In the genomic region with DNA sequence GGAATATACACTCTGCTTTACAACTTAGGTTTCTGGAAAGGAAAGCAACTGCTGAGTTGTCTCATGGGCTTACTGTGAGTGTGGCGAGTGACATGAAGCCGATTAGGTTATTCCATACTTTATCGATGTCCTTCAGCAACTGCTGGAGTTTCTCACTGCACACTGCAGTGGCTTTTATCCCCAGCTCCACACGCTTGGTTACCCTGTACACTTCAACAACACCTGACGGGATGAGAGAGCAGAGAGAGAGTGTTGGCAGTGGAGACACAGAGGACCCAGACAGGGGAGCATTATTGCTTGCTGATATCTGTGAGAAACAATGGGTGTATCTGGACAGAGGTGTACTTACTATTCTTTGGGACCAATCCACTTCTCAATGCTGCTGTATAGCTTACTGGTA, we compare ENCODE assay signal across 18 cellular contexts.
"Had no signal": no experiment of that assay in that cellular context is flagged by ENCODE, and none has a peak within 500 bp of the region (broad histone marks: within the 10 kb centered on the region; RNA-seq: fewer than 3 reads in every experiment).

No MANE protein-coding gene starts in this region.

- H3K9me3 ChIP-seq: lower lobe of right lung, prostate gland, right atrium auricular region, testis, tibial nerve, upper lobe of left lung had no signal

- H3K27ac ChIP-seq: lower lobe of right lung, prostate gland, right atrium auricular region, testis, tibial nerve, upper lobe of left lung had no signal

- H3K27me3 ChIP-seq: right atrium auricular region, testis, tibial nerve, upper lobe of left lung had no signal

- H3K27ac Mint-ChIP-seq: nephron had no signal

- ATAC-seq: left ventricle myocardium superior; lower lobe of right lung; sciatic nerve; stimulated activated memory B cell treated with anti-CD40 and anti-IgM and Interleukin-4, amounts not matched to agents 10 μg/mL and 1 μg/mL and 100 μg/mL, for 72 hours; stimulated activated naive CD8-positive, alpha-beta T cell treated with anti-CD3 and anti-CD28 coated beads, Interleukin-15, Interleukin-2, amounts not matched to agents 100 U/mL and 50 U/mL, for 24 hours had no signal

- H3K9me3 Mint-ChIP-seq: nephron; stimulated activated memory B cell treated with anti-CD40 and anti-IgM and Interleukin-4, amounts not matched to agents 10 μg/mL and 1 μg/mL and 100 μg/mL, for 72 hours had no signal

- H3K27me3 Mint-ChIP-seq: stimulated activated memory B cell treated with anti-CD40 and anti-IgM and Interleukin-4, amounts not matched to agents 10 μg/mL and 1 μg/mL and 100 μg/mL, for 72 hours had no signal

- H3K4me1 Mint-ChIP-seq: nephron; stimulated activated memory B cell treated with anti-CD40 and anti-IgM and Interleukin-4, amounts not matched to agents 10 μg/mL and 1 μg/mL and 100 μg/mL, for 72 hours had no signal

- DNase-seq: cortex of kidney; head of caudate nucleus; left ventricle myocardium superior; lower lobe of right lung; nucleus accumbens; stimulated activated CD4-positive, alpha-beta T cell treated with anti-CD3 and anti-CD28 coated beads, Interleukin-12 subunit alpha, Interleukin-12 subunit beta, amount 100 ng/mL, for 4 hours; stimulated activated CD4-positive, alpha-beta T cell treated with anti-CD3 and anti-CD28 coated beads, Interleukin-1b, Interleukin-23, amount 100 ng/mL, for 48 hours; stimulated activated CD4-positive, alpha-beta T cell treated with anti-CD3 and anti-CD28 coated beads, Interleukin-4, amount 100 ng/mL, for 1 hour; stimulated activated naive CD8-positive, alpha-beta T cell treated with anti-CD3 and anti-CD28 coated beads, Interleukin-15, Interleukin-2, amounts not matched to agents 100 U/mL and 50 U/mL, for 24 hours; substantia nigra; testis; upper lobe of left lung had no signal

- H3K4me3 Mint-ChIP-seq: nephron; stimulated activated memory B cell treated with anti-CD40 and anti-IgM and Interleukin-4, amounts not matched to agents 10 μg/mL and 1 μg/mL and 100 μg/mL, for 72 hours had no signal
